Comparison of ENCODE assay signal across 8 cellular contexts in the genomic region with DNA sequence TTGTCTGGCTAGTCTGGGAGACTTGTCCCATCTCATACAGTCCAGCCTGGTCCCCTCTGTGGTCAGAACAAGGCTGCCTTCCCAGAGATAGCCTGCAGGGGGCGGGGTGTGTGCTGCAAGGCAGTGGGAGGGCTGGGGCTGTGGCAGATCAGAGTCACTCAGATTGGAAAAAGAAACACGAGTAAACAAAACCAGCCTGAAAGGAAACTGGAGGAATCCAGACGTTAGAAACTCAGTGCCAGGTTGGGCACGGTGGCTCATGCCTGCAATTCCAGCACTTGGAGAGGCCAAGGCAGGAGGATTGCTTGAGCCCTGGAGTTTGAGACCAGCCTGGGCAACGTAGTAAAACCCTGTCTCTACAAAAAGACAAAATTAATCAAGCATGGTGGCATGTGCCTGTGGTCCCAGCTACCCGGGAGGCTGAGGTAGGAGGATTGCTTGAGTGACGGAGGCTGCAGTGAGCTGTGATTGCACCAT. TPM values are rescaled to one million over a fixed set of nuclear protein-coding genes. Genes with fewer than 3 reads are reported as not detected.
A peak's percentile ranks its signal among the peaks of the same experiment; 100 is the strongest.
DNase-seq lines count a peak whose midpoint lies in the region; ATAC-seq, FAIRE-seq and TF ChIP-seq lines count a peak whose summit lies in the region.

No MANE protein-coding gene starts in this region.

- WGBS in prostate gland = 40% methylated on average over 7 of the region's 7 CpGs

- H3K27me3 ChIP-seq in prostate gland (replicated peaks; ENCODE audit: insufficient read depth) = no peaks in the 10 kb centered on the region
- H3K27me3 ChIP-seq in vagina = no peaks in the 10 kb centered on the region

- H3K36me3 ChIP-seq in prostate gland = peaks cover 0 to 3% of the 10 kb centered on the region in 2 donors
- peaks cover 0 to 7% of the 10 kb centered on the region in 2 donors for H3K36me3 ChIP-seq in vagina

- ATAC-seq in Right ventricle myocardium superior (ENCODE audit: poor library complexity) (peak; percentile 68), GM21825 (IDR thresholded peaks at IDR 0.05; ENCODE audit: unreplicated experiment) (no peak)

- H3K27ac ChIP-seq in prostate gland = peak overlapping the region; percentile 26 to 75
- no peak overlapping the region for H3K27ac ChIP-seq in vagina

- H3K9me3 ChIP-seq in prostate gland (no peaks in the 10 kb centered on the region), vagina (no peaks in the 10 kb centered on the region)

- intact Hi-C loops in Right ventricle myocardium superior (cut with DNase I) = loop anchor here (5.0 kb wide), 1 partner anchor 181 kb away; no protein-coding TSS in a partner anchor
- intact Hi-C loops in prostate gland (cut with DNase I) = loop anchor here (5.0 kb wide), 1 partner anchor 384 kb away; no protein-coding TSS in a partner anchor
- intact Hi-C loops in vagina (cut with DNase I) = no loop called here

- H3K4me3 Mint-ChIP-seq in activated naive CD8-positive, alpha-beta T cell treated with anti-CD3 and anti-CD28 coated beads for 36 hours = no peak overlapping the region

- peak; percentile 54 for FAIRE-seq in G401.6 (lab: Jason Lieb, UNC)

- no peak for TF ChIP-seq POLR2A in prostate gland (IDR thresholded peaks at IDR 0.05)
- no peak for TF ChIP-seq POLR2A in vagina (IDR thresholded peaks at IDR 0.05)

- peaks cover 1% of the 10 kb centered on the region for H3K36me3 Mint-ChIP-seq in activated naive CD8-positive, alpha-beta T cell treated with anti-CD3 and anti-CD28 coated beads for 36 hours

- H3K4me3 ChIP-seq in prostate gland = no peak overlapping the region
- H3K4me3 ChIP-seq in vagina = no peak overlapping the region

- H3K27ac Mint-ChIP-seq in activated naive CD8-positive, alpha-beta T cell treated with anti-CD3 and anti-CD28 coated beads for 36 hours = no peak overlapping the region

- DNase-seq in LHCN-M2 (ENCODE audit: low read depth) (peak; percentile 78), SKM-1 (lab: John Stamatoyannopoulos, UW; ENCODE audit: unreplicated experiment) (peak; percentile 63), Right ventricle myocardium superior (peak; percentile 88), prostate gland (ENCODE audit: low spot score) (peak; percentile 79), vagina (ENCODE audit: extremely low spot score in 2 of 2) (no peak)
- peak; percentile 70 for DNase-seq in activated naive CD8-positive, alpha-beta T cell treated with anti-CD3 and anti-CD28 coated beads for 36 hours

- H3K4me1 ChIP-seq in prostate gland (replicated peaks) (peaks cover 30% of the 10 kb centered on the region), vagina (peaks cover 55% of the 10 kb centered on the region)

- peak; percentile 34 to 81 (median 78) for TF ChIP-seq CTCF in prostate gland (IDR thresholded peaks at IDR 0.05)
- peak; percentile 15 to 71 (median 62) for TF ChIP-seq CTCF in vagina (IDR thresholded peaks at IDR 0.05)

- peaks cover 13% of the 10 kb centered on the region for H3K27me3 Mint-ChIP-seq in activated naive CD8-positive, alpha-beta T cell treated with anti-CD3 and anti-CD28 coated beads for 36 hours

- no peaks in the 10 kb centered on the region for H3K9me3 Mint-ChIP-seq in activated naive CD8-positive, alpha-beta T cell treated with anti-CD3 and anti-CD28 coated beads for 36 hours

- H3K4me1 Mint-ChIP-seq in activated naive CD8-positive, alpha-beta T cell treated with anti-CD3 and anti-CD28 coated beads for 36 hours = peaks cover 6% of the 10 kb centered on the region

RNA-seq across cellular contexts. Expression of gene LEMD2, which starts 20.2 kb away (rescaled TPM):
- total RNA-seq in LHCN-M2 (2014; rRNA removed) (52.5 and 57.8 TPM in 2 replicates), Right ventricle myocardium superior (19.1 TPM), prostate gland (10 to 100 TPM; 64.2 to 80.2 TPM), vagina (55.5 TPM)
- polyA plus RNA-seq in LHCN-M2 (2012) = 37.1 TPM
- total RNA-seq in activated naive CD8-positive, alpha-beta T cell treated with anti-CD3 and anti-CD28 coated beads for 36 hours = 10 to 100 TPM; 33.1 to 38.8 TPM

RNA-seq across cellular contexts. Expression of gene IP6K3, which starts 22.0 kb away (rescaled TPM):
- total RNA-seq in LHCN-M2 (2014; rRNA removed) (62.6 and 88.2 TPM in 2 replicates), Right ventricle myocardium superior (44.2 TPM), prostate gland (1 to 10 TPM; 2.5 to 3.1 TPM), vagina (1.5 TPM)
- polyA plus RNA-seq in LHCN-M2 (2012) = 41.8 TPM
- not detected for total RNA-seq in activated naive CD8-positive, alpha-beta T cell treated with anti-CD3 and anti-CD28 coated beads for 36 hours

RNA-seq across cellular contexts. Expression of gene MLN, which starts 35.1 kb away (rescaled TPM):
- total RNA-seq in LHCN-M2 (2014; rRNA removed) (not detected in 2 replicates), Right ventricle myocardium superior (not detected), prostate gland (not detected), vagina (not detected)
- not detected for polyA plus RNA-seq in LHCN-M2 (2012)
- not detected for total RNA-seq in activated naive CD8-positive, alpha-beta T cell treated with anti-CD3 and anti-CD28 coated beads for 36 hours

RNA-seq across cellular contexts. Expression of gene UQCC2, which starts 57.2 kb away (rescaled TPM):
- 36.4 and 48.7 TPM in 2 replicates for total RNA-seq in LHCN-M2 (2014; rRNA removed)
- polyA plus RNA-seq in LHCN-M2 (2012) = 288 TPM
- total RNA-seq in activated naive CD8-positive, alpha-beta T cell treated with anti-CD3 and anti-CD28 coated beads for 36 hours = 100 to 1,000 TPM; 118 to 126 TPM
- total RNA-seq in Right ventricle myocardium superior = 208 TPM
- total RNA-seq in prostate gland = 10 to 100 TPM; 24.5 to 25.7 TPM
- 16.2 TPM for total RNA-seq in vagina

Comparison
In these comparisons a context has a peak if more than half of its experiments do, and no peak if none do; other contexts are left out.
1. DNase-seq: peak in LHCN-M2 (single experiment), SKM-1 (single experiment), activated naive CD8-positive, alpha-beta T cell treated with anti-CD3 and anti-CD28 coated beads for 36 hours (single experiment), Right ventricle myocardium superior (single experiment) and prostate gland (single experiment); none in vagina (0 of 2).
2. RNA of gene IP6K3, which starts 22.0 kb away (total RNA-seq): 62.6 to 88.2 TPM in LHCN-M2 and 44.2 TPM in Right ventricle myocardium superior (single experiment); 2.5 to 3.1 TPM in prostate gland, 1.5 TPM in vagina (single experiment) and not detected in activated naive CD8-positive, alpha-beta T cell treated with anti-CD3 and anti-CD28 coated beads for 36 hours; every median in the first group is over 10 times any median in the second.